16 cellular contexts compared by ENCODE assay signal in the genomic region with DNA sequence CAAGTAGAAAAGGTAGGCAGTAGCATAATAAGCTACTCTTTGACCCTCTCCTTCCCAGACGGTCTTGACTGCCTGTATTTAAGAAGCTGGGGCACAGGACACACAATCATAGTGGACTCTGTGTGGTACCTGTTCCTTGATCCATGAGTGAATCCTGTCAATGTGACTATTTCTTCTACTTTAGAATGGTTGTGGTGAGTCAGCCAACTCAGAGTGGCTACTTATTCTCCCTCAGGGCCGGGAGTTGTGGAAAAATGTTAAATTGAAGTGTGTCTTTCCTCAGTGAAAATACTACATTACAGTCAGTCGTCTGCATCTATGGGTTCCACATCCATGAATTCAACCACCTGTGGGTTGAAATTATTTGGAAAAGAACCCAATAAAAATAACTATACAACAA.
"Had no signal": no experiment of that assay in that cellular context is flagged by ENCODE, and none has a peak within 500 bp of the region (broad histone marks: within the 10 kb centered on the region; RNA-seq: fewer than 3 reads in every experiment).

No MANE protein-coding gene starts in this region.

- H3K4me3 ChIP-seq: gastroesophageal sphincter, heart left ventricle, mucosa of descending colon, prostate gland, skin epidermis, testis, upper lobe of left lung had no signal

- H3K27ac ChIP-seq: gastroesophageal sphincter, heart left ventricle, prostate gland, skin epidermis, testis, upper lobe of left lung had no signal

- H3K9me3 ChIP-seq: gastroesophageal sphincter, heart left ventricle, mucosa of descending colon, prostate gland, testis, upper lobe of left lung had no signal

- H3K27me3 ChIP-seq: gastroesophageal sphincter, testis, upper lobe of left lung had no signal

- H3K4me1 ChIP-seq: gastroesophageal sphincter, prostate gland had no signal

- H3K36me3 ChIP-seq: gastroesophageal sphincter, heart left ventricle, prostate gland, upper lobe of left lung had no signal

- ATAC-seq: gastroesophageal sphincter, heart left ventricle, left ventricle myocardium superior, mucosa of descending colon, right cardiac atrium had no signal

- DNase-seq: activated B cell treated with CpG ODN at 0.5 μM for 24 hours; activated CD4-positive, alpha-beta memory T cell treated with anti-CD3 and anti-CD28 coated beads for 36 hours; activated CD4-positive, alpha-beta T cell treated with anti-CD3 and anti-CD28 coated beads for 4 hours; activated T-cell treated with anti-CD3 and anti-CD28 coated beads for 4 hours; heart left ventricle; left ventricle myocardium superior; mucosa of descending colon; naive B cell; right cardiac atrium; stimulated activated CD4-positive, alpha-beta T cell treated with anti-CD3 and anti-CD28 coated beads, Interleukin-15, amount 100 ng/mL, for 24 hours; stimulated activated CD4-positive, alpha-beta T cell treated with anti-CD3 and anti-CD28 coated beads, Interleukin-2, amount 100 ng/mL, for 48 hours; testis; upper lobe of left lung had no signal
